In the genomic region with DNA sequence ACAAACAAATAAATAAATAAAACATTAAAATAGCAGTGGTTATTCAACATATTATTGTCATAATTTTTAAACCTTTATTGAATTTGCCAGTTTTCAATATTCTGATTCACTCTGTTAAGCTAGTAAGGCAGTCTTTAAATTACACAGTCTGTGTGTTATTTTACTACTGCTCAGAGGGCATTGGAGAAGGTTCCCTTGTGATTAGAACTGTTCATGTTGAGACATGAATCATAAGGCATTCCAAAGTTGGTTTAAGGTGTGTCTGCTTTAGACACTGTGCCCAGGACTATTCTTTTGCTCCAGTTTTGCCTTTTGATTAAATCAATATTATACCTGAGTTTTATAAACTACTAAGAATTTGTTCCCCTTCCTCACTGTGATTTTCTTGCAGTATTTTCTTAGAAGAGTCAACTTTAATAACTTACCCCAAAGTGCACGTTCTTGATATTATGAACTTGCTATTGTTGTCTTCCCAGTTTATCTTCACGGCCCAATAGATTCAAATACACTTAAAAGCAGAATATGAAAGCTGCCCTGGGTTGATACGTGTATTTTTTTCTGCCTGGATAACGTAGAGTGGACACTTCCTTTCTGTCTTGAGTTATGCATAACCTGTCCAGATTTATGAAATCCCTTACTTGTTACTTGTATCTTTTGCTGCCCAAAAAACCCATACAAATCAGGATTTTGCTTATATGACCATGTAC, we compare ENCODE assay signal across 10 cellular contexts.
DNase-seq lines count a peak whose midpoint lies in the region; TF ChIP-seq lines count a peak whose summit lies in the region.
"Had no signal": no experiment of that assay in that cellular context is flagged by ENCODE, and none has a peak within 500 bp of the region (broad histone marks: within the 10 kb centered on the region; RNA-seq: fewer than 3 reads in every experiment).

No MANE protein-coding gene starts in this region.

- H3K27ac Mint-ChIP-seq in T-helper 1 cell treated with Interleukin-12 subunit alpha and Interleukin-12 subunit beta and Interleukin-4 antibody, amounts not matched to agents 30 μg/mL and 1 μg/mL, for 36 hours: peak overlapping the region; percentile 77

- H3K9me3 ChIP-seq in OCI-LY7 (ENCODE audit: low read length) (no peaks in the 10 kb centered on the region), duodenal mucosa (ENCODE audit: control insufficient read depth in 1 of 2, low read length in 2 of 2) (no peaks in the 10 kb centered on the region), spleen (no peaks in the 10 kb centered on the region)

- TF ChIP-seq POLR2A in spleen (IDR thresholded peaks at IDR 0.05): no peak

- H3K27me3 ChIP-seq in duodenal mucosa (ENCODE audit: control insufficient read depth in 1 of 2, insufficient read depth in 2 of 2, low read length in 2 of 2): no peaks in the 10 kb centered on the region
- H3K27me3 ChIP-seq in spleen (replicated peaks in 1 of 7): no peaks in the 10 kb centered on the region

- 2 to 14% (median 6%) methylated on average over 4 of the region's 4 CpGs for WGBS in spleen, 5 donors

- peak overlapping the region in 1 of 2 donors; percentile 16 for H3K9ac ChIP-seq in duodenal mucosa (ENCODE audit: low read depth in 1 of 2, low read length in 2 of 2)

- intact Hi-C loops in OCI-LY7 (cut with micrococcal nuclease; ENCODE audit: unreplicated experiment) (no loop called here), spleen (cut with DNase I; ENCODE audit: low total_unique reads) (no loop called here)

- peak overlapping the region; percentile 94 for H3K27ac ChIP-seq in OCI-LY7 (ENCODE audit: low read depth, low read length, poor library complexity, severe bottlenecking)
- no peak overlapping the region for H3K27ac ChIP-seq in duodenal mucosa (ENCODE audit: low read depth, low read length)
- peak overlapping the region; percentile 43 to 96 (median 92) for H3K27ac ChIP-seq in spleen

- H3K4me1 ChIP-seq in OCI-LY7 (ENCODE audit: insufficient read depth, low read length, poor library complexity, severe bottlenecking): peaks cover 39% of the 10 kb centered on the region
- H3K4me1 ChIP-seq in duodenal mucosa (ENCODE audit: control insufficient read depth in 1 of 2, insufficient read depth in 2 of 2, low read length in 2 of 2): peaks cover 0 to 7% of the 10 kb centered on the region in 2 donors
- H3K4me1 ChIP-seq in spleen: peaks cover 6 to 78% (median 42%) of the 10 kb centered on the region in 6 donors

- CTCF ChIA-PET in OCI-LY7 (lab: Charles Lee; ENCODE audit: unreplicated experiment): interaction anchor here (1.3 to 2.8 kb wide), 2 partner anchors 55 to 57 kb away, joined by 3 to 12 read pairs; no protein-coding TSS in a partner anchor

- no peak overlapping the region for H2AFZ ChIP-seq in OCI-LY7 (ENCODE audit: low read length)

- peak overlapping the region; percentile 79 for H3K4me3 Mint-ChIP-seq in T-helper 1 cell treated with Interleukin-12 subunit alpha and Interleukin-12 subunit beta and Interleukin-4 antibody, amounts not matched to agents 30 μg/mL and 1 μg/mL, for 36 hours

- BruUV-seq in OCI-LY7 (replicated peaks; lab: Mats Ljungman, UMichigan): no TSS peak

- H3K9me2 ChIP-seq in OCI-LY7 (ENCODE audit: insufficient read depth, low read length): no peaks in the 10 kb centered on the region

- POLR2A ChIA-PET in OCI-LY7 (lab: Charles Lee): interaction anchor here (1.1 to 13.9 kb wide), 8 partner anchors 8 to 56 kb away, joined by 3 to 911 read pairs (median 50); no protein-coding TSS in a partner anchor

- peaks cover 6% of the 10 kb centered on the region for H3K36me3 Mint-ChIP-seq in T-helper 1 cell treated with Interleukin-12 subunit alpha and Interleukin-12 subunit beta and Interleukin-4 antibody, amounts not matched to agents 30 μg/mL and 1 μg/mL, for 36 hours (ENCODE audit: low read depth)

- H3K79me2 ChIP-seq in OCI-LY7 (ENCODE audit: insufficient read depth, low read depth, low read length): peaks cover 85% of the 10 kb centered on the region

- H3K9me3 Mint-ChIP-seq in T-helper 1 cell treated with Interleukin-12 subunit alpha and Interleukin-12 subunit beta and Interleukin-4 antibody, amounts not matched to agents 30 μg/mL and 1 μg/mL, for 36 hours: no peaks in the 10 kb centered on the region

- TF ChIP-seq CTCF in OCI-LY7 (conservative IDR thresholded peaks at IDR 0.05; ENCODE audit: low read length) (no peak), spleen (IDR thresholded peaks at IDR 0.05 in 8 of 11, conservative IDR thresholded peaks at IDR 0.05 in 3 of 11) (no peak)

- H3K36me3 ChIP-seq in OCI-LY7 (ENCODE audit: insufficient read depth, low read length): peaks cover 66% of the 10 kb centered on the region
- no peaks in the 10 kb centered on the region for H3K36me3 ChIP-seq in duodenal mucosa (ENCODE audit: control insufficient read depth in 1 of 2, insufficient read depth in 2 of 2, low read length in 2 of 2)
- H3K36me3 ChIP-seq in spleen: no peaks in the 10 kb centered on the region

- H3K4me1 Mint-ChIP-seq in T-helper 1 cell treated with Interleukin-12 subunit alpha and Interleukin-12 subunit beta and Interleukin-4 antibody, amounts not matched to agents 30 μg/mL and 1 μg/mL, for 36 hours (ENCODE audit: low read depth): peaks cover 51% of the 10 kb centered on the region

- H4K20me1 ChIP-seq in OCI-LY7 (ENCODE audit: insufficient read depth, low read length): peaks cover 15% of the 10 kb centered on the region

- no peaks in the 10 kb centered on the region for H3K27me3 Mint-ChIP-seq in T-helper 1 cell treated with Interleukin-12 subunit alpha and Interleukin-12 subunit beta and Interleukin-4 antibody, amounts not matched to agents 30 μg/mL and 1 μg/mL, for 36 hours (ENCODE audit: low read depth)

- DNase-seq in T-helper 1 cell (no peak), OCI-LY7 (ENCODE audit: low spot score) (peak; percentile 53), spleen (no peak), NCI-H524 treated with DMSO at 0.1 percent for 48 hours (lab: John Stamatoyannopoulos, UW) (no peak), NCI-H146 (lab: John Stamatoyannopoulos, UW) (no peak), activated gamma-delta T cell (lab: John Stamatoyannopoulos, UW) (no peak)
- DNase-seq: cortex of kidney, NCI-H2029 treated with DMSO at 0.1 percent for 48 hours had no signal

- H3K4me3 ChIP-seq in OCI-LY7 (ENCODE audit: low read depth, low read length, poor library complexity, severe bottlenecking) (peak overlapping the region; percentile 90), duodenal mucosa (ENCODE audit: low read depth in 1 of 2, low read length in 2 of 2) (peak overlapping the region; percentile 59 to 63), spleen (peak overlapping the region; percentile 33 to 72 (median 52))

- peak overlapping the region; percentile 81 for H3K4me2 ChIP-seq in OCI-LY7 (ENCODE audit: low read length)
